ENCODE assay signal across 1 cellular context in genomic region chr11:67397536-67397935, GRCh38.
TF ChIP-seq lines count a peak whose summit lies in the region.

No MANE protein-coding gene starts in this region.

TF ChIP-seq in K562, 482 proteins besides CTCF, POLR2A, EP300 and RAD21:
- TF ChIP-seq PCBP1 (IDR thresholded peaks at IDR 0.05; ENCODE audit: low read depth, low read length, poor library complexity, severe bottlenecking) (no peak), RUNX1 (IDR thresholded peaks at IDR 0.05; ENCODE audit: low read depth) (no peak), CBFA2T3 (IDR thresholded peaks at IDR 0.05) (0 out of 2 replicates have a peak, but pooled peaks have one; percentile 4), ZNF274 (IDR thresholded peaks at IDR 0.05; ENCODE audit: borderline replicate concordance, low read depth, low read length) (no peak), ARID2 (IDR thresholded peaks at IDR 0.05) (no peak), PKNOX1 (IDR thresholded peaks at IDR 0.05) (peak; percentile 7; the same call in 1 of the 2 replicates), NFXL1 (CRISPR knock-in tag; IDR thresholded peaks at IDR 0.05) (no peak), SIN3A (IDR thresholded peaks at IDR 0.05; ENCODE audit: borderline replicate concordance in 2 of 2, control insufficient read depth in 1 of 2, low read depth in 2 of 2, low read length in 2 of 2) (peak; percentile 39 to 44; a peak in 1 of 4 replicates), CREB1 (IDR thresholded peaks at IDR 0.05) (no peak), CREB1 (CRISPR knock-in tag; IDR thresholded peaks at IDR 0.05) (no peak), POLR2B (IDR thresholded peaks at IDR 0.05; ENCODE audit: low read depth, partially characterized antibody) (peak; percentile 32), TFAP4 (CRISPR knock-in tag; IDR thresholded peaks at IDR 0.05; ENCODE audit: borderline replicate concordance) (peak; percentile 93), ARID3B (CRISPR knock-in tag; IDR thresholded peaks at IDR 0.05; ENCODE audit: borderline replicate concordance) (no peak), ETS1 (conservative IDR thresholded peaks at IDR 0.05; ENCODE audit: control insufficient read depth, low read depth, low read length) (0 out of 2 replicates have a peak, but pooled peaks have one; percentile 36), SUPT5H (IDR thresholded peaks at IDR 0.05) (peak; percentile 44; the same call in 1 of the 2 replicates), ARID4B (CRISPR knock-in tag; IDR thresholded peaks at IDR 0.05) (peak; percentile 46; the same call in 1 of the 2 replicates), PML (IDR thresholded peaks at IDR 0.05; ENCODE audit: low read length) (peak; percentile 45; the same call in 1 of the 2 replicates), DNMT1 (IDR thresholded peaks at IDR 0.05) (no peak), ATF3 (IDR thresholded peaks at IDR 0.05) (no peak), ATF3 (CRISPR knock-in tag; conservative IDR thresholded peaks at IDR 0.05) (no peak), RBFOX2 (IDR thresholded peaks at IDR 0.05; ENCODE audit: low read depth, low read length) (peak; percentile 19; the same call in 1 of the 2 replicates), TGIF2 (CRISPR knock-in tag; IDR thresholded peaks at IDR 0.05) (peak; percentile 95), POLR2AphosphoS5 (IDR thresholded peaks at IDR 0.05; ENCODE audit: control insufficient read depth, insufficient read depth, low read depth, low read length) (peak; percentile 19; the same call in 1 of the 2 replicates)
